ENCODE assay signal across 13 cellular contexts in the genomic region with DNA sequence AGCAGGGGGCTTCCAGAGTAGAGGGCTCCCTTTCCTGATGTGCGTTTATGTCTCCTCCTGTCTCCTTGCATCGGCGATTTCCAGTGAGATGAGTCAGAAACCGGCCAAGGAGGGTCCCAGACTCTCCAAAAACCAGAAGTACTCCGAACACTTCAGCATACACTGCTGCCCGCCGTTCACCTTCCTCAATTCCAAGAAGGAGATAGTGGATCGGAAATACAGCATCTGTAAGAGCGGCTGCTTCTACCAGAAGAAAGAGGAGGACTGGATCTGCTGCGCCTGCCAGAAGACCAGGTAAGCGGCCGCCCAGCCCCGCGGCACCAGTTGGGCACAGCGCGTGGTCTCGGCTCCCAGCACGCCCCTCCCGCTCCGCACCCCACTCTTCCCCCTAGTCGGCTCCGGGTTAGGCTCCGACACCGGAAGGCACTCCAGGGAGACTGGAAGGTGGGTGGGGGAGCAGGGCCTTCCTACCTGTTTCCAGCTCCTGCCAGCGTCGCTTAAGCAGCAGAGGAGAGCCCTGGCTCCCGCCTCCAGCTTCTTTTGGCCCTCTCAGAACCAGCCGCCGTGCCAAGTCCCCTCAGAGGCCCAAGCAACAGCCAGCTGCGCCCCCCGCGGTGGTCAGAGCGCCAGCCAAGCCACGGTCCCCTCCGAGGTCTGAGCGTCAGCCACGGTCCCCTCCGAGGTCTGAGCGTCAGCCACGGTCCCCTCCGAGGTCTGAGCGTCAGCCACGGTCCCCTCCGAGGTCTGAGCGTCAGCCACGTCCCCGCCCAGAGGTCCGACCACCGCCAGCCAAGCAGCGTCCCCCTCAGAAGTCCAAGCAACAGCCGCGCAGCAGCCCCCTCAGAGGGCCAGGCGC. TPM values are rescaled to one million over a fixed set of nuclear protein-coding genes. Genes with fewer than 3 reads are reported as not detected.
DNase-seq lines count a peak whose midpoint lies in the region; ATAC-seq and TF ChIP-seq lines count a peak whose summit lies in the region.
"Had no signal": no experiment of that assay in that cellular context is flagged by ENCODE, and none has a peak within 500 bp of the region (broad histone marks: within the 10 kb centered on the region; RNA-seq: fewer than 3 reads in every experiment).

No MANE protein-coding gene starts in this region.

- H3K27ac ChIP-seq in HEK293 (ENCODE audit: extremely low read depth, low read depth, low read length), result no peak overlapping the region
- H3K27ac ChIP-seq in rectal smooth muscle tissue (ENCODE audit: low read depth, low read length), result no peak overlapping the region

- intact Hi-C loops in head of caudate nucleus (cut with DNase I), result no loop called here

- H3K9ac ChIP-seq in rectal smooth muscle tissue (ENCODE audit: low read length), result no peak overlapping the region

- peaks cover 5% of the 10 kb centered on the region for H3K4me1 Mint-ChIP-seq in activated CD8-positive, alpha-beta memory T cell treated with anti-CD3 and anti-CD28 coated beads, Interleukin-2, amount 10 ng/mL, durations not matched to agents 7 days and 5 days

- H3K27me3 Mint-ChIP-seq in activated CD8-positive, alpha-beta memory T cell treated with anti-CD3 and anti-CD28 coated beads, Interleukin-2, amount 10 ng/mL, durations not matched to agents 7 days and 5 days, result peaks cover 49% of the 10 kb centered on the region

- DNase-seq in head of caudate nucleus, result peak in 38 of 42 donors; percentile 11 to 76 (median 50)
- DNase-seq in activated CD8-positive, alpha-beta memory T cell treated with anti-CD3 and anti-CD28 coated beads, Interleukin-2, amount 10 ng/mL, durations not matched to agents 7 days and 5 days, result no peak
- DNase-seq: CD4-positive, alpha-beta memory T cell; cortex of kidney; naive thymus-derived CD4-positive, alpha-beta T cell; NCI-H774 had no signal

- H3K9me3 ChIP-seq in HEK293 (ENCODE audit: control insufficient read depth, insufficient read depth, low read depth, low read length), result no peaks in the 10 kb centered on the region

- 0 out of 2 replicates have a peak overlapping the region, but pooled peaks have one; percentile 6 for H3K4me3 ChIP-seq in HEK293 (ENCODE audit: low read depth, low read length)
- peak overlapping the region; percentile 41 for H3K4me3 ChIP-seq in rectal smooth muscle tissue (ENCODE audit: low read length)

- H3K27me3 ChIP-seq in rectal smooth muscle tissue (ENCODE audit: control insufficient read depth, insufficient read depth, low read length), result peaks cover 2% of the 10 kb centered on the region

- POLR2A ChIA-PET in HEK293 (lab: Yijun Ruan, JAX), result no interaction called here

- no peak overlapping the region for H3K4me3 Mint-ChIP-seq in activated CD8-positive, alpha-beta memory T cell treated with anti-CD3 and anti-CD28 coated beads, Interleukin-2, amount 10 ng/mL, durations not matched to agents 7 days and 5 days

- no peaks in the 10 kb centered on the region for H3K9me3 Mint-ChIP-seq in activated CD8-positive, alpha-beta memory T cell treated with anti-CD3 and anti-CD28 coated beads, Interleukin-2, amount 10 ng/mL, durations not matched to agents 7 days and 5 days (ENCODE audit: low read depth)
- H3K9me3 Mint-ChIP-seq: activated naive CD4-positive, alpha-beta T cell treated with anti-CD3 and anti-CD28 coated beads, Interleukin-2, amount 50 U/mL, for 72 hours had no signal

- ATAC-seq in SK-N-SH treated with all-trans-retinoic acid at 6 μM for 48 hours (peak; percentile 36), GM19397 (IDR thresholded peaks at IDR 0.05; ENCODE audit: unreplicated experiment) (no peak), GM18867 (IDR thresholded peaks at IDR 0.05; ENCODE audit: unreplicated experiment) (no peak)
- ATAC-seq in activated CD8-positive, alpha-beta memory T cell treated with anti-CD3 and anti-CD28 coated beads, Interleukin-2, amount 10 ng/mL, durations not matched to agents 7 days and 5 days, result no peak
- ATAC-seq: activated naive CD4-positive, alpha-beta T cell treated with anti-CD3 and anti-CD28 coated beads, Interleukin-2, amount 50 U/mL, for 72 hours; naive thymus-derived CD4-positive, alpha-beta T cell had no signal

- H3K36me3 ChIP-seq in HEK293 (ENCODE audit: control insufficient read depth in 2 of 2, insufficient read depth in 1 of 2, low read length in 2 of 2), result no peaks in the 10 kb centered on the region
- H3K36me3 ChIP-seq in rectal smooth muscle tissue (ENCODE audit: control insufficient read depth, insufficient read depth, low read length), result no peaks in the 10 kb centered on the region

- H3K36me3 Mint-ChIP-seq in activated CD8-positive, alpha-beta memory T cell treated with anti-CD3 and anti-CD28 coated beads, Interleukin-2, amount 10 ng/mL, durations not matched to agents 7 days and 5 days, result no peaks in the 10 kb centered on the region
- H3K36me3 Mint-ChIP-seq: activated naive CD4-positive, alpha-beta T cell treated with anti-CD3 and anti-CD28 coated beads, Interleukin-2, amount 50 U/mL, for 72 hours; CD4-positive, alpha-beta memory T cell had no signal

- H3K4me1 ChIP-seq in HEK293 (ENCODE audit: control insufficient read depth, insufficient read depth, low read length), result no peaks in the 10 kb centered on the region
- no peaks in the 10 kb centered on the region for H3K4me1 ChIP-seq in rectal smooth muscle tissue (ENCODE audit: control insufficient read depth, insufficient read depth, low read length)

- no peak for TF ChIP-seq CTCF in HEK293 (tag by site-specific recombination; IDR thresholded peaks at IDR 0.05)

- H3K27ac Mint-ChIP-seq in activated CD8-positive, alpha-beta memory T cell treated with anti-CD3 and anti-CD28 coated beads, Interleukin-2, amount 10 ng/mL, durations not matched to agents 7 days and 5 days, result no peak overlapping the region
- H3K27ac Mint-ChIP-seq: activated naive CD4-positive, alpha-beta T cell treated with anti-CD3 and anti-CD28 coated beads, Interleukin-2, amount 50 U/mL, for 72 hours; CD4-positive, alpha-beta memory T cell; naive thymus-derived CD4-positive, alpha-beta T cell had no signal

- CTCF ChIA-PET in HEK293 (lab: Yijun Ruan, JAX), result interaction anchor here (0.6 to 0.7 kb wide), 2 partner anchors 38 to 426 kb away, joined by 3 read pairs; no protein-coding TSS in a partner anchor
- CTCF ChIA-PET in activated CD8-positive, alpha-beta memory T cell treated with anti-CD3 and anti-CD28 coated beads, Interleukin-2, amount 10 ng/mL, durations not matched to agents 7 days and 5 days (lab: Charles Lee), result no interaction called here

TF ChIP-seq in HEK293, 187 proteins besides CTCF, POLR2A, EP300 and RAD21 (continues in another document):
- TF ChIP-seq, protein P1, sequence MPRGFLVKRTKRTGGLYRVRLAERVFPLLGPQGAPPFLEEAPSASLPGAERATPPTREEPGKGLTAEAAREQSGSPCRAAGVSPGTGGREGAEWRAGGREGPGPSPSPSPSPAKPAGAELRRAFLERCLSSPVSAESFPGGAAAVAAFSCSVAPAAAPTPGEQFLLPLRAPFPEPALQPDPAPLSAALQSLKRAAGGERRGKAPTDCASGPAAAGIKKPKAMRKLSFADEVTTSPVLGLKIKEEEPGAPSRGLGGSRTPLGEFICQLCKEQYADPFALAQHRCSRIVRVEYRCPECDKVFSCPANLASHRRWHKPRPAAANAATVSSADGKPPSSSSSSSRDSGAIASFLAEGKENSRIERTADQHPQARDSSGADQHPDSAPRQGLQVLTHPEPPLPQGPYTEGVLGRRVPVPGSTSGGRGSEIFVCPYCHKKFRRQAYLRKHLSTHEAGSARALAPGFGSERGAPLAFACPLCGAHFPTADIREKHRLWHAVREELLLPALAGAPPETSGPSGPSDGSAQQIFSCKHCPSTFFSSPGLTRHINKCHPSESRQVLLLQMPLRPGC (tag by site-specific recombination; IDR thresholded peaks at IDR 0.05), result no peak
- TF ChIP-seq, protein P2, sequence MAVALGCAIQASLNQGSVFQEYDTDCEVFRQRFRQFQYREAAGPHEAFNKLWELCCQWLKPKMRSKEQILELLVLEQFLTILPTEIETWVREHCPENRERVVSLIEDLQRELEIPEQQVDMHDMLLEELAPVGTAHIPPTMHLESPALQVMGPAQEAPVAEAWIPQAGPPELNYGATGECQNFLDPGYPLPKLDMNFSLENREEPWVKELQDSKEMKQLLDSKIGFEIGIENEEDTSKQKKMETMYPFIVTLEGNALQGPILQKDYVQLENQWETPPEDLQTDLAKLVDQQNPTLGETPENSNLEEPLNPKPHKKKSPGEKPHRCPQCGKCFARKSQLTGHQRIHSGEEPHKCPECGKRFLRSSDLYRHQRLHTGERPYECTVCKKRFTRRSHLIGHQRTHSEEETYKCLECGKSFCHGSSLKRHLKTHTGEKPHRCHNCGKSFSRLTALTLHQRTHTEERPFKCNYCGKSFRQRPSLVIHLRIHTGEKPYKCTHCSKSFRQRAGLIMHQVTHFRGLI (tag by site-specific recombination; IDR thresholded peaks at IDR 0.05), result peak; percentile 58; the same call in 1 of the 2 replicates
- TF ChIP-seq ZNF423 (tag by site-specific recombination; IDR thresholded peaks at IDR 0.05), result no peak

TF ChIP-seq in SK-N-SH treated with all-trans-retinoic acid at 6 μM for 48 hours, 23 proteins besides CTCF, POLR2A, EP300 and RAD21 (continues in another document):
- no peak for TF ChIP-seq ZFP3 (CRISPR knock-in tag; IDR thresholded peaks at IDR 0.05)
- TF ChIP-seq OSR1 (CRISPR knock-in tag; IDR thresholded peaks at IDR 0.05), result no peak
- TF ChIP-seq, protein P3, sequence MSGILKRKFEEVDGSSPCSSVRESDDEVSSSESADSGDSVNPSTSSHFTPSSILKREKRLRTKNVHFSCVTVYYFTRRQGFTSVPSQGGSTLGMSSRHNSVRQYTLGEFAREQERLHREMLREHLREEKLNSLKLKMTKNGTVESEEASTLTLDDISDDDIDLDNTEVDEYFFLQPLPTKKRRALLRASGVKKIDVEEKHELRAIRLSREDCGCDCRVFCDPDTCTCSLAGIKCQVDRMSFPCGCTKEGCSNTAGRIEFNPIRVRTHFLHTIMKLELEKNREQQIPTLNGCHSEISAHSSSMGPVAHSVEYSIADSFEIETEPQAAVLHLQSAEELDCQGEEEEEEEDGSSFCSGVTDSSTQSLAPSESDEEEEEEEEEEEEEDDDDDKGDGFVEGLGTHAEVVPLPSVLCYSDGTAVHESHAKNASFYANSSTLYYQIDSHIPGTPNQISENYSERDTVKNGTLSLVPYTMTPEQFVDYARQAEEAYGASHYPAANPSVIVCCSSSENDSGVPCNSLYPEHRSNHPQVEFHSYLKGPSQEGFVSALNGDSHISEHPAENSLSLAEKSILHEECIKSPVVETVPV (CRISPR knock-in tag; IDR thresholded peaks at IDR 0.05), result no peak
- no peak for TF ChIP-seq GLIS3 (CRISPR knock-in tag; IDR thresholded peaks at IDR 0.05)
- TF ChIP-seq ISL1 (CRISPR knock-in tag; IDR thresholded peaks at IDR 0.05), result no peak
- no peak for TF ChIP-seq ZNF8 (CRISPR knock-in tag; IDR thresholded peaks at IDR 0.05)
- no peak for TF ChIP-seq BACH2 (CRISPR knock-in tag; IDR thresholded peaks at IDR 0.05; ENCODE audit: borderline replicate concordance)

RNA-seq across cellular contexts. Expression of a gene that starts 34.7 kb away (rescaled TPM):
- total RNA-seq in activated CD8-positive, alpha-beta memory T cell treated with anti-CD3 and anti-CD28 coated beads, Interleukin-2, amount 10 ng/mL, durations not matched to agents 7 days and 5 days, result not detected
- total RNA-seq: activated naive CD4-positive, alpha-beta T cell treated with anti-CD3 and anti-CD28 coated beads, Interleukin-2, amount 50 U/mL, for 72 hours; CD4-positive, alpha-beta memory T cell; fibroblast of villous mesenchyme had no signal
